ENCODE assay signal across 1 cellular context in the genomic region with DNA sequence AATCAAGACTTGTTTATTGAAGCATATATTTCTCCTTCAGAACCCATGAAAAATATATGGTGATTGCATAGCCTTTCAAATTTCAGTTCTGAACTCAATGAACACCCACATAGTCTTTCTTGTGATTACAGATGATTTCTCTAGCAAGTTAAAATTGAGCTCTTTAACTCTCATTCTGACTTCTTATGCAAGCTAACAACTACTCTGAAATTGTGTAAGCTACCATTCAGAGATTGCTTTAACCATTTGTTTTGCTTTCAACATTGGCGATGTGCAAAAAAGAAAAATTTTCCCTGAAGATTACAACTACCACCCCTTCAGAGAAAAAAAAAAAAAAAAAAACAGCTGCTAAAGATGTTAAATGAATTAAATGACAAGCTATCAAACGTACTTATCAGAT.
TF ChIP-seq lines count a peak whose summit lies in the region.

No MANE protein-coding gene starts in this region.

TF ChIP-seq in liver, 16 proteins besides CTCF, POLR2A, EP300 and RAD21 (continued from another document):
- TF ChIP-seq, protein P1, sequence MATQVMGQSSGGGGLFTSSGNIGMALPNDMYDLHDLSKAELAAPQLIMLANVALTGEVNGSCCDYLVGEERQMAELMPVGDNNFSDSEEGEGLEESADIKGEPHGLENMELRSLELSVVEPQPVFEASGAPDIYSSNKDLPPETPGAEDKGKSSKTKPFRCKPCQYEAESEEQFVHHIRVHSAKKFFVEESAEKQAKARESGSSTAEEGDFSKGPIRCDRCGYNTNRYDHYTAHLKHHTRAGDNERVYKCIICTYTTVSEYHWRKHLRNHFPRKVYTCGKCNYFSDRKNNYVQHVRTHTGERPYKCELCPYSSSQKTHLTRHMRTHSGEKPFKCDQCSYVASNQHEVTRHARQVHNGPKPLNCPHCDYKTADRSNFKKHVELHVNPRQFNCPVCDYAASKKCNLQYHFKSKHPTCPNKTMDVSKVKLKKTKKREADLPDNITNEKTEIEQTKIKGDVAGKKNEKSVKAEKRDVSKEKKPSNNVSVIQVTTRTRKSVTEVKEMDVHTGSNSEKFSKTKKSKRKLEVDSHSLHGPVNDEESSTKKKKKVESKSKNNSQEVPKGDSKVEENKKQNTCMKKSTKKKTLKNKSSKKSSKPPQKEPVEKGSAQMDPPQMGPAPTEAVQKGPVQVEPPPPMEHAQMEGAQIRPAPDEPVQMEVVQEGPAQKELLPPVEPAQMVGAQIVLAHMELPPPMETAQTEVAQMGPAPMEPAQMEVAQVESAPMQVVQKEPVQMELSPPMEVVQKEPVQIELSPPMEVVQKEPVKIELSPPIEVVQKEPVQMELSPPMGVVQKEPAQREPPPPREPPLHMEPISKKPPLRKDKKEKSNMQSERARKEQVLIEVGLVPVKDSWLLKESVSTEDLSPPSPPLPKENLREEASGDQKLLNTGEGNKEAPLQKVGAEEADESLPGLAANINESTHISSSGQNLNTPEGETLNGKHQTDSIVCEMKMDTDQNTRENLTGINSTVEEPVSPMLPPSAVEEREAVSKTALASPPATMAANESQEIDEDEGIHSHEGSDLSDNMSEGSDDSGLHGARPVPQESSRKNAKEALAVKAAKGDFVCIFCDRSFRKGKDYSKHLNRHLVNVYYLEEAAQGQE (IDR thresholded peaks at IDR 0.05), result no peak
- TF ChIP-seq SP1 (IDR thresholded peaks at IDR 0.05), result no peak
